Comparison of ENCODE assay signal across 8 cellular contexts in genomic region chr5:163161512-163161911, GRCh38.
"Had no signal": no experiment of that assay in that cellular context is flagged by ENCODE, and none has a peak within 500 bp of the region (broad histone marks: within the 10 kb centered on the region; RNA-seq: fewer than 3 reads in every experiment).

No MANE protein-coding gene starts in this region.

- H3K4me2 ChIP-seq: KMS-11 had no signal

- H3K27me3 Mint-ChIP-seq: IgD-negative memory B cell had no signal

- H3K27ac Mint-ChIP-seq: IgD-negative memory B cell had no signal

- H3K4me3 Mint-ChIP-seq: IgD-negative memory B cell had no signal

- H3K9ac ChIP-seq: KMS-11 had no signal

- ATAC-seq: K562 had no signal

- FAIRE-seq: HTR-8/SVneo, K562 had no signal

- H3K4me3 ChIP-seq: K562 had no signal

- H3K27ac ChIP-seq: HL-60, KMS-11 had no signal

- DNase-seq: IMR-90, KBM-7, KG1 had no signal

- H3K36me3 Mint-ChIP-seq: IgD-negative memory B cell had no signal

- H3K4me1 Mint-ChIP-seq: IgD-negative memory B cell had no signal
